In the genomic region with DNA sequence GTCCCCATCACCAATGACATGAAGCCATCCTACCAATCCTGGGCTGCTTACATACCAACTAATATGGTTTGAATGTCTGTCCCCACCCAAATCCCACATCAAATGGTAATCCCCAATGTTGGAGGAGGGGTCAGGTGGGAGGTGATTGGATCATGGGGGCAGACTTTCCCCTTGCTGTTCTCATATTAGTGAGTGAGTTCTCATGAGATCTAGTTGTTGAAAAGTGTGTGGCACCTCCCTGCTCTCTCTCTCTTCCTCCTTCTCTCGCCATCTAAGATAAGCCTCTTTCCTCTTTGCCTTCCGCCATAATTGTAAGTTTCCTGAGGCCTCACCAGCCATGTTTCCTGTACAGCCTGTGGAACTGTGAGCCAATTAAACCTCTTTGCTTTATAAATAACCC, we compare ENCODE assay signal across 23 cellular contexts. TPM values are rescaled to one million over a fixed set of nuclear protein-coding genes. Genes with fewer than 3 reads are reported as not detected.
"Had no signal": no experiment of that assay in that cellular context is flagged by ENCODE, and none has a peak within 500 bp of the region (broad histone marks: within the 10 kb centered on the region; RNA-seq: fewer than 3 reads in every experiment).

No MANE protein-coding gene starts in this region.

- H3K36me3 Mint-ChIP-seq: immature natural killer cell; memory B cell; natural killer cell treated with Interleukin-12 subunit alpha and Interleukin-12 subunit beta and Interleukin-15 and Interleukin-18, amount 100 ng/mL, for 72 hours; type B pancreatic cell had no signal

- H3K9me3 ChIP-seq: esophagus squamous epithelium, gastroesophageal sphincter, left lung, lower lobe of right lung, pancreas, stomach, thyroid gland had no signal

- H3K27ac Mint-ChIP-seq: immature natural killer cell; memory B cell; natural killer cell treated with Interleukin-12 subunit alpha and Interleukin-12 subunit beta and Interleukin-15 and Interleukin-18, amount 100 ng/mL, for 72 hours; progenitor cell of endocrine pancreas; type B pancreatic cell had no signal

- DNase-seq: effector memory CD4-positive, alpha-beta T cell; esophagus squamous epithelium; foreskin fibroblast; glutamatergic neuron; immature natural killer cell; left lung; lower lobe of right lung; midbrain; occipital lobe; pancreas; right cardiac atrium; small intestine; stimulated activated CD4-positive, alpha-beta T cell treated with anti-CD3 and anti-CD28 coated beads, Interleukin-12 subunit alpha, Interleukin-12 subunit beta, amount 100 ng/mL, for 4 hours; stimulated activated naive CD4-positive, alpha-beta T cell; stomach; thyroid gland had no signal

- H3K27ac ChIP-seq: esophagus squamous epithelium, gastroesophageal sphincter, left lung, lower lobe of right lung, pancreas, stomach, thyroid gland had no signal

- H3K9me3 Mint-ChIP-seq: immature natural killer cell; memory B cell; natural killer cell treated with Interleukin-12 subunit alpha and Interleukin-12 subunit beta and Interleukin-15 and Interleukin-18, amount 100 ng/mL, for 72 hours had no signal

- H3K4me3 Mint-ChIP-seq: immature natural killer cell; memory B cell; natural killer cell treated with Interleukin-12 subunit alpha and Interleukin-12 subunit beta and Interleukin-15 and Interleukin-18, amount 100 ng/mL, for 72 hours; type B pancreatic cell had no signal

- H3K4me3 ChIP-seq: esophagus squamous epithelium, gastroesophageal sphincter, left lung, lower lobe of right lung, pancreas, stomach, thyroid gland had no signal

- H3K4me1 Mint-ChIP-seq: immature natural killer cell, memory B cell had no signal

- H3K4me1 ChIP-seq: esophagus squamous epithelium, gastroesophageal sphincter, left lung, lower lobe of right lung, pancreas, stomach, thyroid gland had no signal

- H3K36me3 ChIP-seq: esophagus squamous epithelium, gastroesophageal sphincter, left lung, lower lobe of right lung, pancreas, stomach, thyroid gland had no signal

- H3K27me3 ChIP-seq: left lung, pancreas, thyroid gland had no signal

RNA-seq across cellular contexts. Expression of a gene that starts 53.6 kb away (rescaled TPM):
- total RNA-seq: natural killer cell treated with Interleukin-12 subunit alpha and Interleukin-12 subunit beta and Interleukin-15 and Interleukin-18, amount 100 ng/mL, for 72 hours had no signal

RNA-seq across cellular contexts. Expression of a gene that starts 57.5 kb away (rescaled TPM):
- total RNA-seq: epithelial cell of proximal tubule; esophagus squamous epithelium; lower lobe of right lung; natural killer cell treated with Interleukin-12 subunit alpha and Interleukin-12 subunit beta and Interleukin-15 and Interleukin-18, amount 100 ng/mL, for 72 hours; occipital lobe; pancreas; progenitor cell of endocrine pancreas; right cardiac atrium; stomach; thyroid gland had no signal
- polyA plus RNA-seq: immature natural killer cell, keratinocyte, pancreas, right cardiac atrium, small intestine, stomach had no signal
